1 cellular context compared by ENCODE assay signal in genomic region chr19:17687857-17688784, GRCh38.
TF ChIP-seq lines count a peak whose summit lies in the region.

TSS of gene UNC13A (minus strand) at chr19:17688354. CDS start at chr19:17688199, 155 bp downstream.

TF ChIP-seq in WTC11, 78 proteins besides CTCF, POLR2A, EP300 and RAD21 (continued from another document):
- TF ChIP-seq, protein P1, sequence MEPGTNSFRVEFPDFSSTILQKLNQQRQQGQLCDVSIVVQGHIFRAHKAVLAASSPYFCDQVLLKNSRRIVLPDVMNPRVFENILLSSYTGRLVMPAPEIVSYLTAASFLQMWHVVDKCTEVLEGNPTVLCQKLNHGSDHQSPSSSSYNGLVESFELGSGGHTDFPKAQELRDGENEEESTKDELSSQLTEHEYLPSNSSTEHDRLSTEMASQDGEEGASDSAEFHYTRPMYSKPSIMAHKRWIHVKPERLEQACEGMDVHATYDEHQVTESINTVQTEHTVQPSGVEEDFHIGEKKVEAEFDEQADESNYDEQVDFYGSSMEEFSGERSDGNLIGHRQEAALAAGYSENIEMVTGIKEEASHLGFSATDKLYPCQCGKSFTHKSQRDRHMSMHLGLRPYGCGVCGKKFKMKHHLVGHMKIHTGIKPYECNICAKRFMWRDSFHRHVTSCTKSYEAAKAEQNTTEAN (CRISPR knock-in tag; IDR thresholded peaks at IDR 0.05): peak; percentile 64; the same call in 1 of the 2 replicates
- TF ChIP-seq SP1 (CRISPR knock-in tag; conservative IDR thresholded peaks at IDR 0.05) (peak; percentile 76), MAX (CRISPR knock-in tag; IDR thresholded peaks at IDR 0.05) (no peak; the same call in none of the 2 replicates), ZNF232 (CRISPR knock-in tag; IDR thresholded peaks at IDR 0.05) (peak; percentile 87; the same call in 1 of the 2 replicates), SMAD3 (CRISPR knock-in tag; IDR thresholded peaks at IDR 0.05; ENCODE audit: borderline replicate concordance) (peak; percentile 79; the same call in 1 of the 2 replicates), NR1H2 (CRISPR knock-in tag; IDR thresholded peaks at IDR 0.05) (no peak), TEAD1 (CRISPR knock-in tag; IDR thresholded peaks at IDR 0.05) (peak; percentile 86), E2F1 (CRISPR knock-in tag; IDR thresholded peaks at IDR 0.05) (0 out of 2 replicates have a peak, but pooled peaks have one; percentile 76), TEAD4 (CRISPR knock-in tag; IDR thresholded peaks at IDR 0.05) (peak; percentile 44; the same call in 1 of the 2 replicates), HMGA2 (CRISPR knock-in tag; IDR thresholded peaks at IDR 0.05) (no peak), FOXP4 (CRISPR knock-in tag; IDR thresholded peaks at IDR 0.05) (peak; percentile 93; the same call in 1 of the 2 replicates), FOXK1 (CRISPR knock-in tag; IDR thresholded peaks at IDR 0.05) (peak; percentile 35; the same call in 1 of the 2 replicates), GABPB1 (CRISPR knock-in tag; IDR thresholded peaks at IDR 0.05) (no peak), OVOL2 (CRISPR knock-in tag; IDR thresholded peaks at IDR 0.05; ENCODE audit: borderline replicate concordance) (no peak), CREM (CRISPR knock-in tag; IDR thresholded peaks at IDR 0.05) (peak; percentile 73; the same call in 1 of the 2 replicates), ELF4 (CRISPR knock-in tag; IDR thresholded peaks at IDR 0.05; ENCODE audit: low read depth) (0 out of 2 replicates have a peak, but pooled peaks have one; percentile 49)
